Comparison of ENCODE assay signal across 17 cellular contexts in the genomic region with DNA sequence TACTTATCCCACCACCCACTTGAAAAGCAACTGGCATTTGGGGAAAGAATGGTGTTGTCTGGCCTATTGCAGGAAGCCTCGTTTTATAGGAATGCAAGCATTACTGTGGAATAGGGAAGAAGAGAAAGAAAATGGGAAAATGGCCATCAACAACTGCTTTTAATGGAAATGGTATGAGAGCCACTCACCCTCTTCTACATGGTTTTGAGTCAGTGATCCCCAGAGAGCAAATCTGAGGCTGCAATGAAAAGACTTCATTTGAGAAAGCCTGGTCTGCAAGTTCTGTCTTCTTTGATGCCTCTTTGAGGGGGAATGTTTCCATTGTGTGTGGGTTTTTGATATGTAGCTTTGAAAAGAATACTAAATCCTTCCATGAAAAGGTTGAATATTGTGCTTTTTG.
"Had no signal": no experiment of that assay in that cellular context is flagged by ENCODE, and none has a peak within 500 bp of the region (broad histone marks: within the 10 kb centered on the region; RNA-seq: fewer than 3 reads in every experiment).

No MANE protein-coding gene starts in this region.

- H3K27ac ChIP-seq: epithelial cell of prostate, esophagus muscularis mucosa, gastrocnemius medialis, heart right ventricle, stomach had no signal

- H3K9me3 ChIP-seq: esophagus muscularis mucosa, gastrocnemius medialis, heart right ventricle, stomach had no signal

- ATAC-seq: effector memory CD8-positive, alpha-beta T cell; gastrocnemius medialis; heart right ventricle; naive thymus-derived CD4-positive, alpha-beta T cell; sciatic nerve; stimulated activated naive B cell treated with anti-CD40 and anti-IgM and Interleukin-4, amounts not matched to agents 10 μg/mL and 1 μg/mL and 100 μg/mL, for 72 hours had no signal

- H3K27me3 ChIP-seq: esophagus muscularis mucosa, gastrocnemius medialis, heart right ventricle, stomach had no signal

- DNase-seq: effector memory CD8-positive, alpha-beta T cell; gastrocnemius medialis; heart right ventricle; hypothalamus; kidney glomerular epithelial cell; mesendoderm; naive thymus-derived CD4-positive, alpha-beta T cell; nephron progenitor cell; posterior cingulate gyrus; stimulated activated CD4-positive, alpha-beta T cell treated with anti-CD3 and anti-CD28 coated beads, Interleukin-2, amount 100 ng/mL, for 24 hours; stimulated activated CD4-positive, alpha-beta T cell treated with anti-CD3 and anti-CD28 coated beads, Interleukin-4, amount 100 ng/mL, for 4 hours; stimulated activated naive B cell treated with anti-CD40 and anti-IgM and Interleukin-4, amounts not matched to agents 10 μg/mL and 1 μg/mL and 100 μg/mL, for 72 hours; stomach had no signal

- H3K4me3 ChIP-seq: esophagus muscularis mucosa, gastrocnemius medialis, heart right ventricle, skin epidermis, stomach had no signal

- H3K4me1 ChIP-seq: esophagus muscularis mucosa, gastrocnemius medialis, stomach had no signal

- H3K36me3 ChIP-seq: esophagus muscularis mucosa, gastrocnemius medialis, heart right ventricle, stomach had no signal
